ENCODE assay signal across 8 cellular contexts in genomic region chr18:75070625-75071483, GRCh38.
DNase-seq lines count a peak whose midpoint lies in the region; ATAC-seq and TF ChIP-seq lines count a peak whose summit lies in the region.

No MANE protein-coding gene starts in this region.

- no peaks in the 10 kb centered on the region for H3K9me3 ChIP-seq in CD8-positive, alpha-beta memory T cell (ENCODE audit: low read length)
- no peaks in the 10 kb centered on the region for H3K9me3 ChIP-seq in heart left ventricle

- no peaks in the 10 kb centered on the region for H3K27me3 ChIP-seq in CD8-positive, alpha-beta memory T cell (ENCODE audit: insufficient read depth, low read length, poor library complexity, severe bottlenecking)
- H3K27me3 ChIP-seq in heart left ventricle = no peaks in the 10 kb centered on the region

- CTCF ChIA-PET in CD8-positive, alpha-beta memory T cell (lab: Charles Lee) = interaction anchor here (0.6 to 1.5 kb wide), 3 partner anchors 9 to 174 kb away, joined by 3 to 4 read pairs (median 3); no protein-coding TSS in a partner anchor

- peak overlapping the region; percentile 94 to 100 (median 99) for H3K27ac Mint-ChIP-seq in CD8-positive, alpha-beta memory T cell

- peak overlapping the region; percentile 72 to 94 (median 90) for H3K4me3 Mint-ChIP-seq in CD8-positive, alpha-beta memory T cell

- H3K36me3 ChIP-seq in CD8-positive, alpha-beta memory T cell (ENCODE audit: insufficient read depth, low read length) = no peaks in the 10 kb centered on the region
- H3K36me3 ChIP-seq in heart left ventricle = no peaks in the 10 kb centered on the region

- TF ChIP-seq POLR2A in heart left ventricle (IDR thresholded peaks at IDR 0.05) = peak in 1 of 2 donors; percentile 54

- H3K27me3 Mint-ChIP-seq in CD8-positive, alpha-beta memory T cell = no peaks in the 10 kb centered on the region

- POLR2A ChIA-PET in CD8-positive, alpha-beta memory T cell (lab: Charles Lee) = interaction anchor here (0.6 to 1.8 kb wide), 4 partner anchors 56 to 474 kb away, joined by 3 to 5 read pairs (median 4); partner anchors contain the start of genes TSHZ1 and ZNF407

- peaks cover 12 to 17% (median 13%) of the 10 kb centered on the region in 3 donors for H3K36me3 Mint-ChIP-seq in CD8-positive, alpha-beta memory T cell

- TF ChIP-seq CTCF in heart left ventricle (IDR thresholded peaks at IDR 0.05) = no peak

- peaks cover 41 to 69% (median 48%) of the 10 kb centered on the region in 3 donors for H3K4me1 Mint-ChIP-seq in CD8-positive, alpha-beta memory T cell

- DNase-seq in CD8-positive, alpha-beta memory T cell = peak; percentile 46 to 86 (median 67)
- DNase-seq in HS-5 (ENCODE audit: low read depth) (peak; percentile 71), SIG-M5 treated with dmso at 0.1 percent for 504 hours (lab: John Stamatoyannopoulos, UW; ENCODE audit: unreplicated experiment) (peak; percentile 77), heart left ventricle (peak in 2 of 5 donors; percentile 44 to 53), retina (no peak)
- DNase-seq in activated naive CD4-positive, alpha-beta T cell treated with Interleukin-2 at 50 U/mL for 16 hours = peak; percentile 64

- WGBS in heart left ventricle, 4 donors = 61 to 69% (median 65%) methylated on average over 16 to 22 of the region's 22 CpGs

- H3K9me3 Mint-ChIP-seq in CD8-positive, alpha-beta memory T cell = peaks cover 0 to 20% (median 8%) of the 10 kb centered on the region in 5 donors

- intact Hi-C loops in heart left ventricle (cut with DNase I) = loop anchor here in 2 of 10 donors (2.0 to 10.0 kb wide), 2 partner anchors 94 to 98 kb away; no protein-coding TSS in a partner anchor

- peak overlapping the region; percentile 66 for H3K27ac ChIP-seq in CD8-positive, alpha-beta memory T cell (ENCODE audit: low read depth, low read length)
- peak overlapping the region; percentile 48 to 89 (median 76) for H3K27ac ChIP-seq in heart left ventricle
- peak overlapping the region in 20 of 21 experiments; percentile 44 to 89 (median 76) for H3K27ac ChIP-seq in skin epidermis

- ATAC-seq in GM21381 (IDR thresholded peaks at IDR 0.05; ENCODE audit: unreplicated experiment) (peak; percentile 85), heart left ventricle (peak; percentile 50 to 83 (median 54))

- H3K4me3 ChIP-seq in CD8-positive, alpha-beta memory T cell (ENCODE audit: low read length) = peak overlapping the region; percentile 61
- H3K4me3 ChIP-seq in heart left ventricle = peak overlapping the region in 10 of 12 donors; percentile 8 to 46 (median 36)
- H3K4me3 ChIP-seq in skin epidermis = peak overlapping the region in 4 of 7 experiments; percentile 3 to 26 (median 10)

- peaks cover 34% of the 10 kb centered on the region for H3K4me1 ChIP-seq in CD8-positive, alpha-beta memory T cell (ENCODE audit: insufficient read depth, low read length)
- peaks cover 0 to 28% (median 2%) of the 10 kb centered on the region in 12 donors for H3K4me1 ChIP-seq in heart left ventricle

Comparison
In these comparisons a context has a peak if more than half of its experiments do, and no peak if none do; other contexts are left out.
1. H3K4me3 ChIP-seq: peak in every context shown above with its lines; median percentile 61 in CD8-positive, alpha-beta memory T cell; 36 in heart left ventricle; 10 in skin epidermis.